22 cellular contexts compared by ENCODE assay signal in the genomic region with DNA sequence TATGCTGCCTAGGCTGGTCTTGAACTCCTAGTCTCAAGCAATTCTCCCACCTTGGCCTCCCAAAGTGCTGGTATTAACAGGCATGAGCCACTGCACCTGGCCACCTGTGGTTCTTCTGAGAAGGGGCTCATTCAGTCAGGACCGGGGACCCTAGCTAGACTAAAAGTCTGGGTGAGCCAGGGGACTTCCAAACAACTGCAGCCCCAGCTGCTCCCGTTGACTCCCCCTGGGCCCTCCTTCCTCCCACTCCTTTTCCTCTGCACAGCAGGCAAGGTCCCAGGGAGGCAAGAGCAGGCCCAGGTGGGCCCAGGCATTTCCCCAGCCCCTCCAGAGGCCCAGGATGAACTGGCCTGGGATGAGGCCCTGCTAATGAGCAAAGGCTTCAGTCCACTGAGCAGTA.
"Had no signal": no experiment of that assay in that cellular context is flagged by ENCODE, and none has a peak within 500 bp of the region (broad histone marks: within the 10 kb centered on the region; RNA-seq: fewer than 3 reads in every experiment).

No MANE protein-coding gene starts in this region.

- ATAC-seq: Panc1, PC-3, Right ventricle myocardium inferior had no signal

- H3K4me3 ChIP-seq: SJSA1, SK-N-MC had no signal

- H3K4me1 ChIP-seq: SJSA1 had no signal

- H3K27me3 ChIP-seq: SJSA1 had no signal

- H3K36me3 ChIP-seq: SJSA1 had no signal

- H3K27ac ChIP-seq: SJSA1, SK-N-MC had no signal

- DNase-seq: KBM-7, MV-4-11, NCI-H1048, NCI-H1105, NCI-H1417, NCI-H1436 treated with DMSO at 0.1 percent for 48 hours, NCI-H1694, NCI-H1930, NCI-H2081, NCI-H2107, NCI-H226, NCI-H446, NCI-H510A, NCI-H524 treated with DMSO at 0.1 percent for 48 hours, NCI-H69, NCI-H774, PC-3, SHP77 treated with DMSO at 0.1 percent for 48 hours had no signal

- H3K9me3 ChIP-seq: SJSA1 had no signal
